ENCODE assay signal across 8 cellular contexts in genomic region chrX:37846934-37847732, GRCh38. TPM values are rescaled to one million over a fixed set of nuclear protein-coding genes. Genes with fewer than 3 reads are reported as not detected.
DNase-seq lines count a peak whose midpoint lies in the region; ATAC-seq and TF ChIP-seq lines count a peak whose summit lies in the region.

TSS of gene DYNLT3 (minus strand) at chrX:37847571. CDS start at chrX:37847510, 61 bp downstream.

- no peak for TF ChIP-seq CTCF in GM10266 (IDR thresholded peaks at IDR 0.05; ENCODE audit: control insufficient read depth, insufficient read depth, low read depth, missing control alignments)
- no peak for TF ChIP-seq CTCF in prostate gland (IDR thresholded peaks at IDR 0.05)

- peak within 1 kb of the TSS; percentile 59 to 64 for H3K4me3 ChIP-seq in prostate gland
- peak within 1 kb of the TSS; percentile 71 for H3K4me3 ChIP-seq in urinary bladder (ENCODE audit: low read depth, low read length)

- H3K27ac Mint-ChIP-seq in T-helper 17 cell, result peak within 1 kb of the TSS; percentile 74

- peak; percentile 80 for TF ChIP-seq POLR2A in prostate gland (IDR thresholded peaks at IDR 0.05)

- no peaks in the 10 kb centered on the region for H3K27me3 Mint-ChIP-seq in T-helper 17 cell

- H3K9me3 ChIP-seq in T-helper 17 cell (ENCODE audit: control insufficient read depth, low read length, poor library complexity, severe bottlenecking), result no peaks in the 10 kb centered on the region
- no peaks in the 10 kb centered on the region for H3K9me3 ChIP-seq in prostate gland

- DNase-seq in GM10266 (ENCODE audit: extremely low spot score) (peak; percentile 74), NCI-H1105 treated with DMSO at 0.1 percent for 48 hours (lab: John Stamatoyannopoulos, UW) (peak; percentile 93), T-helper 17 cell (peak; percentile 68 to 72 (median 70)), left ventricle myocardium superior (peak; percentile 91), prostate gland (ENCODE audit: low spot score) (peak; percentile 67)

- intact Hi-C loops in left ventricle myocardium superior (cut with micrococcal nuclease) (no loop called here), prostate gland (cut with DNase I) (loop anchor here (5.0 kb wide), 1 partner anchor 160 kb away; the partner anchor contains the start of gene XK)

- H3K27me3 ChIP-seq in prostate gland (replicated peaks; ENCODE audit: insufficient read depth), result no peaks in the 10 kb centered on the region

- peaks cover 9% of the 10 kb centered on the region for H3K4me1 Mint-ChIP-seq in T-helper 17 cell

- H3K36me3 Mint-ChIP-seq in T-helper 17 cell (ENCODE audit: low read depth), result no peaks in the 10 kb centered on the region

- no peaks in the 10 kb centered on the region for H3K4me1 ChIP-seq in prostate gland (replicated peaks)
- H3K4me1 ChIP-seq in urinary bladder (ENCODE audit: insufficient read depth), result no peaks in the 10 kb centered on the region

- WGBS in prostate gland, result 1% methylated on average over 29 of the region's 67 CpGs
- WGBS in urinary bladder, result under 1% methylated on average over 67 of the region's 67 CpGs

- H3K36me3 ChIP-seq in prostate gland (no peaks in the 10 kb centered on the region), urinary bladder (ENCODE audit: insufficient read depth) (no peaks in the 10 kb centered on the region)

- peak within 1 kb of the TSS; percentile 82 for H3K27ac ChIP-seq in angular gyrus (ENCODE audit: low read depth, low read length)
- peak within 1 kb of the TSS; percentile 79 to 88 for H3K27ac ChIP-seq in prostate gland
- H3K27ac ChIP-seq in urinary bladder (ENCODE audit: low read depth), result peak within 1 kb of the TSS; percentile 92

- ATAC-seq in HG02571 (IDR thresholded peaks at IDR 0.05; ENCODE audit: unreplicated experiment), result peak; percentile 99
- peak; percentile 99 for ATAC-seq in T-helper 17 cell
- peak; percentile 100 for ATAC-seq in left ventricle myocardium superior

- peak within 1 kb of the TSS; percentile 83 for H3K4me3 Mint-ChIP-seq in T-helper 17 cell

RNA-seq across cellular contexts. Expression of gene DYNLT3, which starts in this region (rescaled TPM):
- total RNA-seq in T-helper 17 cell (10 to 100 TPM; 40.2 to 40.3 TPM), left ventricle myocardium superior (14.0 TPM), prostate gland (10 to 100 TPM; 15.2 to 25.7 TPM), urinary bladder (50.8 TPM)
- 39.7 TPM for polyA plus RNA-seq in urinary bladder

Comparison
In these comparisons a context has a peak if more than half of its experiments do, and no peak if none do; other contexts are left out.
1. Peak in every context shown above with its lines: DNase-seq, ATAC-seq, H3K4me3 ChIP-seq and H3K27ac ChIP-seq.